ENCODE assay signal across 26 cellular contexts in the genomic region with DNA sequence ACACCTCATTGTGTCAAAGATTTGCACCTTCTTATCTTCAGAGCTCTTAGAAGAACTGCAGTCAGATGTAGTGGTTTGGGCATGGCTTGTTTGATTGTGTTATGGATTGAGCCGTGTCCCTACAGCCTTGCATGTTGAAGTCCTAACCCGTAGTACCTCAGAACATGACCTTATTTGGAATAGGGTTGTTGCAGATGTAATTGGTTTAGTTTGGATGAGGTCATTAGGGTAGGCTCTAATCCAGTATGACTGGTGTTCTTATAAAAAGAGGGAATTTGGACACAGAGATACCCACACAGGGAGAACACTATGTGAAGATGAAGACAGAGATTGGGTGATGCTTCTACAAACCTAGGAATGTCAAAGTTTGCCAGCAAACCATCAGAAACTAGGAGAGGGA.
"Had no signal": no experiment of that assay in that cellular context is flagged by ENCODE, and none has a peak within 500 bp of the region (broad histone marks: within the 10 kb centered on the region; RNA-seq: fewer than 3 reads in every experiment).

No MANE protein-coding gene starts in this region.

- H3K9me3 Mint-ChIP-seq: activated T-helper 17 cell treated with anti-CD3 and anti-CD28 coated beads, Interleukin-2, amount 50 U/mL, for 72 hours had no signal

- H3K27me3 Mint-ChIP-seq: activated CD4-positive, alpha-beta memory T cell treated with anti-CD3 and anti-CD28 coated beads, Interleukin-2, amount 10 ng/mL, durations not matched to agents 7 days and 5 days; activated CD4-positive, alpha-beta T cell treated with anti-CD3 and anti-CD28 coated beads for 36 hours; activated naive CD8-positive, alpha-beta T cell; activated T-helper 17 cell treated with anti-CD3 and anti-CD28 coated beads, Interleukin-2, amount 50 U/mL, for 72 hours; T-cell had no signal

- H3K4me3 Mint-ChIP-seq: activated CD4-positive, alpha-beta memory T cell treated with anti-CD3 and anti-CD28 coated beads, Interleukin-2, amount 10 ng/mL, durations not matched to agents 7 days and 5 days; activated CD4-positive, alpha-beta T cell treated with anti-CD3 and anti-CD28 coated beads for 36 hours; activated naive CD4-positive, alpha-beta T cell treated with anti-CD3 and anti-CD28 coated beads for 36 hours; activated naive CD8-positive, alpha-beta T cell; activated T-helper 17 cell treated with anti-CD3 and anti-CD28 coated beads, Interleukin-2, amount 50 U/mL, for 72 hours; T-cell had no signal

- H3K27me3 ChIP-seq: brain microvascular endothelial cell, cardiac muscle cell, MG63 had no signal

- DNase-seq: activated CD4-positive, alpha-beta memory T cell treated with anti-CD3 and anti-CD28 coated beads, Interleukin-2, amount 10 ng/mL, durations not matched to agents 7 days and 5 days; activated CD4-positive, alpha-beta T cell treated with anti-CD3 and anti-CD28 coated beads for 36 hours; activated CD4-positive, alpha-beta T cell treated with anti-CD3 and anti-CD28 coated beads, Interleukin-2, amount 50 U/mL, for 1 hour; activated gamma-delta T cell; activated naive CD4-positive, alpha-beta T cell treated with anti-CD3 and anti-CD28 coated beads for 36 hours; activated T-cell treated with anti-CD3 and anti-CD28 coated beads for 4 hours; activated T-cell treated with anti-CD3 and anti-CD28 coated beads, Interleukin-2, amount 50 U/mL, for 48 hours; brain microvascular endothelial cell; KG1; MG63; MV-4-11; NCI-H1105; NCI-H1436; NCI-H1694 treated with DMSO at 0.1 percent for 48 hours; NCI-H2029 treated with DMSO at 0.1 percent for 48 hours; NCI-H345; NCI-H510A; NCI-H526 treated with DMSO at 0.1 percent for 48 hours; PC-3; SIG-M5; T-cell had no signal

- H3K4me3 ChIP-seq: cardiac muscle cell, MG63, SK-N-MC had no signal

- ATAC-seq: activated CD4-positive, alpha-beta T cell treated with anti-CD3 and anti-CD28 coated beads for 36 hours; activated T-helper 17 cell treated with anti-CD3 and anti-CD28 coated beads, Interleukin-2, amount 50 U/mL, for 72 hours; PC-3; T-cell had no signal

- H3K27ac ChIP-seq: brain microvascular endothelial cell, cardiac muscle cell, SK-N-MC, VCaP had no signal

- H3K36me3 ChIP-seq: brain microvascular endothelial cell, cardiac muscle cell, MG63 had no signal

- H3K9me3 ChIP-seq: MG63 had no signal

- H3K36me3 Mint-ChIP-seq: activated naive CD8-positive, alpha-beta T cell had no signal

- H3K27ac Mint-ChIP-seq: activated CD4-positive, alpha-beta memory T cell treated with anti-CD3 and anti-CD28 coated beads, Interleukin-2, amount 10 ng/mL, durations not matched to agents 7 days and 5 days; activated CD4-positive, alpha-beta T cell treated with anti-CD3 and anti-CD28 coated beads for 36 hours; activated naive CD4-positive, alpha-beta T cell treated with anti-CD3 and anti-CD28 coated beads for 36 hours; activated naive CD8-positive, alpha-beta T cell; activated T-helper 17 cell treated with anti-CD3 and anti-CD28 coated beads, Interleukin-2, amount 50 U/mL, for 72 hours; T-cell had no signal
